Comparison of ENCODE assay signal across 19 cellular contexts in genomic region chr17:39186481-39187002, GRCh38. TPM values are rescaled to one million over a fixed set of nuclear protein-coding genes. Genes with fewer than 3 reads are reported as not detected.
A peak's percentile ranks its signal among the peaks of the same experiment; 100 is the strongest.
DNase-seq lines count a peak whose midpoint lies in the region; ATAC-seq and TF ChIP-seq lines count a peak whose summit lies in the region.
"Had no signal": no experiment of that assay in that cellular context is flagged by ENCODE, and none has a peak within 500 bp of the region (broad histone marks: within the 10 kb centered on the region; RNA-seq: fewer than 3 reads in every experiment).

No MANE protein-coding gene starts in this region.

- no peak overlapping the region for H3K4me3 ChIP-seq in mucosa of descending colon

- no peaks in the 10 kb centered on the region for H3K27me3 Mint-ChIP-seq in activated CD4-positive, alpha-beta T cell treated with anti-CD3 and anti-CD28 coated beads, Interleukin-2, amount 10 ng/mL, durations not matched to agents 24 days and 14 days
- H3K27me3 Mint-ChIP-seq in activated CD4-positive, alpha-beta T cell treated with anti-CD3 and anti-CD28 coated beads for 36 hours: no peaks in the 10 kb centered on the region
- H3K27me3 Mint-ChIP-seq: CD8-positive, alpha-beta memory T cell had no signal

- H3K36me3 Mint-ChIP-seq in activated CD4-positive, alpha-beta T cell treated with anti-CD3 and anti-CD28 coated beads, Interleukin-2, amount 10 ng/mL, durations not matched to agents 24 days and 14 days (ENCODE audit: low read depth): peaks cover 32% of the 10 kb centered on the region
- peaks cover 24% of the 10 kb centered on the region for H3K36me3 Mint-ChIP-seq in activated CD4-positive, alpha-beta T cell treated with anti-CD3 and anti-CD28 coated beads for 36 hours (ENCODE audit: low read depth)
- peaks cover 88% of the 10 kb centered on the region for H3K36me3 Mint-ChIP-seq in stimulated activated effector memory CD8-positive, alpha-beta T cell treated with anti-CD3 and anti-CD28 coated beads, Interleukin-12 subunit alpha, Interleukin-12 subunit beta, amount 100 ng/mL, for 72 hours

- TF ChIP-seq CTCF in mucosa of descending colon (IDR thresholded peaks at IDR 0.05): no peak

- intact Hi-C loops in activated CD4-positive, alpha-beta T cell treated with anti-CD3 and anti-CD28 coated beads, Interleukin-2, amount 10 ng/mL, durations not matched to agents 24 days and 14 days (cut with micrococcal nuclease): no loop called here
- intact Hi-C loops in activated CD4-positive, alpha-beta T cell treated with anti-CD3 and anti-CD28 coated beads for 36 hours (cut with DNase I, micrococcal nuclease): no loop called here
- intact Hi-C loops in mucosa of descending colon (cut with DNase I, micrococcal nuclease): no loop called here

- H3K27ac ChIP-seq in angular gyrus (ENCODE audit: low read depth, low read length): peak overlapping the region; percentile 42
- H3K27ac ChIP-seq: KMS-11 had no signal

- ATAC-seq in activated CD4-positive, alpha-beta T cell treated with anti-CD3 and anti-CD28 coated beads for 36 hours: no peak
- ATAC-seq in mucosa of descending colon (peak; percentile 31), HG02759 (IDR thresholded peaks at IDR 0.05; ENCODE audit: unreplicated experiment) (no peak)
- ATAC-seq in stimulated activated effector memory CD8-positive, alpha-beta T cell treated with anti-CD3 and anti-CD28 coated beads, Interleukin-12 subunit alpha, Interleukin-12 subunit beta, amount 100 ng/mL, for 72 hours: no peak

- POLR2A ChIA-PET in activated CD4-positive, alpha-beta T cell treated with anti-CD3 and anti-CD28 coated beads for 36 hours (lab: Charles Lee): no interaction called here

- H3K36me3 ChIP-seq in mucosa of descending colon (ENCODE audit: low read depth): no peaks in the 10 kb centered on the region

- H3K4me1 Mint-ChIP-seq in activated CD4-positive, alpha-beta T cell treated with anti-CD3 and anti-CD28 coated beads, Interleukin-2, amount 10 ng/mL, durations not matched to agents 24 days and 14 days: no peaks in the 10 kb centered on the region
- H3K4me1 Mint-ChIP-seq in activated CD4-positive, alpha-beta T cell treated with anti-CD3 and anti-CD28 coated beads for 36 hours: no peaks in the 10 kb centered on the region
- no peaks in the 10 kb centered on the region for H3K4me1 Mint-ChIP-seq in stimulated activated effector memory CD8-positive, alpha-beta T cell treated with anti-CD3 and anti-CD28 coated beads, Interleukin-12 subunit alpha, Interleukin-12 subunit beta, amount 100 ng/mL, for 72 hours
- H3K4me1 Mint-ChIP-seq: CD8-positive, alpha-beta memory T cell had no signal

- H3K9me3 Mint-ChIP-seq in activated CD4-positive, alpha-beta T cell treated with anti-CD3 and anti-CD28 coated beads, Interleukin-2, amount 10 ng/mL, durations not matched to agents 24 days and 14 days: no peaks in the 10 kb centered on the region
- H3K9me3 Mint-ChIP-seq in activated CD4-positive, alpha-beta T cell treated with anti-CD3 and anti-CD28 coated beads for 36 hours (ENCODE audit: low read depth): no peaks in the 10 kb centered on the region
- no peaks in the 10 kb centered on the region for H3K9me3 Mint-ChIP-seq in stimulated activated effector memory CD8-positive, alpha-beta T cell treated with anti-CD3 and anti-CD28 coated beads, Interleukin-12 subunit alpha, Interleukin-12 subunit beta, amount 100 ng/mL, for 72 hours
- H3K9me3 Mint-ChIP-seq: CD8-positive, alpha-beta memory T cell had no signal

- H3K4me3 Mint-ChIP-seq in activated CD4-positive, alpha-beta T cell treated with anti-CD3 and anti-CD28 coated beads, Interleukin-2, amount 10 ng/mL, durations not matched to agents 24 days and 14 days: no peak overlapping the region
- no peak overlapping the region for H3K4me3 Mint-ChIP-seq in activated CD4-positive, alpha-beta T cell treated with anti-CD3 and anti-CD28 coated beads for 36 hours
- no peak overlapping the region for H3K4me3 Mint-ChIP-seq in stimulated activated effector memory CD8-positive, alpha-beta T cell treated with anti-CD3 and anti-CD28 coated beads, Interleukin-12 subunit alpha, Interleukin-12 subunit beta, amount 100 ng/mL, for 72 hours
- H3K4me3 Mint-ChIP-seq: CD8-positive, alpha-beta memory T cell had no signal

- no peaks in the 10 kb centered on the region for H3K9me3 ChIP-seq in mucosa of descending colon

- DNase-seq in activated CD4-positive, alpha-beta T cell treated with anti-CD3 and anti-CD28 coated beads, Interleukin-2, amount 10 ng/mL, durations not matched to agents 24 days and 14 days: no peak
- DNase-seq in activated CD4-positive, alpha-beta T cell treated with anti-CD3 and anti-CD28 coated beads for 36 hours: no peak
- DNase-seq in mucosa of descending colon (peak in 1 of 3 donors; percentile 68), NOMO-1 (lab: John Stamatoyannopoulos, UW; ENCODE audit: unreplicated experiment in 2 of 2) (no peak)
- no peak for DNase-seq in stimulated activated effector memory CD8-positive, alpha-beta T cell treated with anti-CD3 and anti-CD28 coated beads, Interleukin-12 subunit alpha, Interleukin-12 subunit beta, amount 100 ng/mL, for 72 hours (ENCODE audit: low spot score in 2 of 2)
- DNase-seq: C1 segment of cervical spinal cord; CD8-positive, alpha-beta memory T cell; DMS79; MV-4-11; NCI-H146; NCI-H2107; NCI-H526 treated with DMSO at 0.1 percent for 48 hours; NK-92 treated with Interleukin-12 subunit alpha and Interleukin-12 subunit beta, amount 100 ng/mL, for 24 hours; Right ventricle myocardium superior had no signal

- CTCF ChIA-PET in activated CD4-positive, alpha-beta T cell treated with anti-CD3 and anti-CD28 coated beads for 36 hours (lab: Charles Lee): interaction anchor here (1.2 kb wide), 1 partner anchor 34 kb away, joined by 4 read pairs; no protein-coding TSS in a partner anchor

- peak overlapping the region; percentile 36 for H3K27ac Mint-ChIP-seq in activated CD4-positive, alpha-beta T cell treated with anti-CD3 and anti-CD28 coated beads, Interleukin-2, amount 10 ng/mL, durations not matched to agents 24 days and 14 days
- no peak overlapping the region for H3K27ac Mint-ChIP-seq in activated CD4-positive, alpha-beta T cell treated with anti-CD3 and anti-CD28 coated beads for 36 hours
- H3K27ac Mint-ChIP-seq in stimulated activated effector memory CD8-positive, alpha-beta T cell treated with anti-CD3 and anti-CD28 coated beads, Interleukin-12 subunit alpha, Interleukin-12 subunit beta, amount 100 ng/mL, for 72 hours: no peak overlapping the region

- peaks cover 8% of the 10 kb centered on the region for H3K4me1 ChIP-seq in mucosa of descending colon (ENCODE audit: low read depth)

RNA-seq across cellular contexts. Expression of gene CACNB1, which starts 10.9 kb away (rescaled TPM):
- total RNA-seq in activated CD4-positive, alpha-beta T cell treated with anti-CD3 and anti-CD28 coated beads, Interleukin-2, amount 10 ng/mL, durations not matched to agents 24 days and 14 days: 20.4 and 22.5 TPM in 2 replicates
- total RNA-seq in activated CD4-positive, alpha-beta T cell treated with anti-CD3 and anti-CD28 coated beads for 36 hours: 10 to 100 TPM; 11.8 to 12.3 TPM
- total RNA-seq in mucosa of descending colon: 10 to 100 TPM; 16.8 to 24.3 (median 20.1) TPM

RNA-seq across cellular contexts. Expression of gene RPL19, which starts 13.5 kb away (rescaled TPM):
- 2,240 and 2,301 TPM in 2 replicates for total RNA-seq in activated CD4-positive, alpha-beta T cell treated with anti-CD3 and anti-CD28 coated beads, Interleukin-2, amount 10 ng/mL, durations not matched to agents 24 days and 14 days
- 1,000 to 10,000 TPM; 2,801 to 2,985 TPM for total RNA-seq in activated CD4-positive, alpha-beta T cell treated with anti-CD3 and anti-CD28 coated beads for 36 hours
- total RNA-seq in mucosa of descending colon: 1,000 to 10,000 TPM; 1,315 to 1,492 (median 1,411) TPM

RNA-seq across cellular contexts. Expression of gene ARL5C, which starts 20.6 kb away (rescaled TPM):
- not detected in 2 replicates for total RNA-seq in activated CD4-positive, alpha-beta T cell treated with anti-CD3 and anti-CD28 coated beads, Interleukin-2, amount 10 ng/mL, durations not matched to agents 24 days and 14 days
- total RNA-seq in activated CD4-positive, alpha-beta T cell treated with anti-CD3 and anti-CD28 coated beads for 36 hours: not detected
- total RNA-seq in mucosa of descending colon: not detected
- total RNA-seq: CD8-positive, alpha-beta memory T cell; H1; HT-29; Right ventricle myocardium superior had no signal

RNA-seq across cellular contexts. Expression of gene PLXDC1, which starts 35.1 kb away (rescaled TPM):
- total RNA-seq in activated CD4-positive, alpha-beta T cell treated with anti-CD3 and anti-CD28 coated beads, Interleukin-2, amount 10 ng/mL, durations not matched to agents 24 days and 14 days: 0.16 and 0.43 TPM in 2 replicates
- total RNA-seq in activated CD4-positive, alpha-beta T cell treated with anti-CD3 and anti-CD28 coated beads for 36 hours: 1 to 10 TPM; 1.2 to 2.4 TPM
- total RNA-seq in mucosa of descending colon: 10 to 100 TPM in 1 of 3 donors, 1 to 10 TPM in 2; 2.4 to 10.9 (median 5.6) TPM
- total RNA-seq: HT-29 had no signal

RNA-seq across cellular contexts. Expression of gene STAC2, which starts 39.2 kb away (rescaled TPM):
- not detected in 2 replicates for total RNA-seq in activated CD4-positive, alpha-beta T cell treated with anti-CD3 and anti-CD28 coated beads, Interleukin-2, amount 10 ng/mL, durations not matched to agents 24 days and 14 days
- not detected for total RNA-seq in activated CD4-positive, alpha-beta T cell treated with anti-CD3 and anti-CD28 coated beads for 36 hours
- total RNA-seq in mucosa of descending colon: under 1 TPM in 2 of 3 donors, not detected in 1; 0.17 to 0.79 TPM
- total RNA-seq: CD8-positive, alpha-beta memory T cell had no signal
